In genomic region chr5:82349651-82350050, GRCh38 we compare ENCODE assay signal across 1 cellular context.
TF ChIP-seq lines count a peak whose summit lies in the region.

No MANE protein-coding gene starts in this region.

TF ChIP-seq in IMR-90, 13 proteins besides CTCF, POLR2A, EP300 and RAD21 (continued from another document):
- no peak for TF ChIP-seq ELK1 (IDR thresholded peaks at IDR 0.05; ENCODE audit: borderline replicate concordance, low read depth, low read length)
- TF ChIP-seq CEBPB (IDR thresholded peaks at IDR 0.05; ENCODE audit: low read depth, low read length) = no peak
TF ChIP-seq in IMR-90: peak in this region for 0.
